Comparison of ENCODE assay signal across 1 cellular context in genomic region chr2:219179601-219180465, GRCh38.
TF ChIP-seq lines count a peak whose summit lies in the region.

No MANE protein-coding gene starts in this region.

TF ChIP-seq in endothelial cell of umbilical vein, 7 proteins besides CTCF, POLR2A, EP300 and RAD21:
- TF ChIP-seq GATA2 (IDR thresholded peaks at IDR 0.05; ENCODE audit: insufficient read depth, insufficient read length, low read depth, low read length) (no peak), MAX (IDR thresholded peaks at IDR 0.05; ENCODE audit: insufficient read depth, insufficient read length) (no peak), POLR2AphosphoS5 (IDR thresholded peaks at IDR 0.05; ENCODE audit: insufficient read depth, low read depth, low read length) (no peak)
TF ChIP-seq in endothelial cell of umbilical vein: peak in this region for 0.
